1 cellular context compared by ENCODE assay signal in the genomic region with DNA sequence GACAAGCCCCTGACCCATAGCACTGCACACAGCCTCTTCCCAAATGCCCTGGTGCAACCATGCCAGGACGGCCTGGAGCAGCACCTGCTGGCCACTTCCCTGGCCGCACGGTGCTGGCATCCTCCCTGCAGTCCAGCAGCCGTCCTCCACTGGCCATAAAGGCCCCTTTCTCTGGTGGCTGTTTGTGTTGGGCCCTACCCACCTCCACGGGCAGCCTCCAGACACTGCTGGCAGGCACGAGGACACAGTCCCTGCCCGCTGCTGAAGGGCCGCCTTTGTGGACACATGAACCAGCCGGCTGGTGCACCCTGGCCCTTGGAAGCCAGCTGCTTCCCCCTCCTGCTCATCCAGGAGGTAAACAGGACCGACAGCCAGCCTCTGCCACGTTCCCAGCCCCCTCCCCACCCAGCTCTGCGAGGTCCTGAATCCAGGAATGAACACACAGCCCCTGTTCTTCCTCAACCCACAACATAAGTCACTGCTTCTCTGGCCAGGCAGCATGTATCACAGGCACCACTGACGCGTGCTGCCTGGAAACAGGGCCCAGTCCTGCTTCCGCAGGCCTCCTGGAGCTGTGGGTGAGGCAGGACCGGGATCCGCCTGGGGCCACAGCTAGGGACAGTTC.
A peak's percentile ranks its signal among the peaks of the same experiment; 100 is the strongest.
TF ChIP-seq lines count a peak whose summit lies in the region.

No MANE protein-coding gene starts in this region.

TF ChIP-seq in HepG2, 621 proteins besides CTCF, POLR2A, EP300 and RAD21 (continued from another document and continues in another):
- TF ChIP-seq, protein P1, sequence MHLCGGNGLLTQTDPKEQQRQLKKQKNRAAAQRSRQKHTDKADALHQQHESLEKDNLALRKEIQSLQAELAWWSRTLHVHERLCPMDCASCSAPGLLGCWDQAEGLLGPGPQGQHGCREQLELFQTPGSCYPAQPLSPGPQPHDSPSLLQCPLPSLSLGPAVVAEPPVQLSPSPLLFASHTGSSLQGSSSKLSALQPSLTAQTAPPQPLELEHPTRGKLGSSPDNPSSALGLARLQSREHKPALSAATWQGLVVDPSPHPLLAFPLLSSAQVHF (CRISPR knock-in tag; IDR thresholded peaks at IDR 0.05) = no peak
- TF ChIP-seq HDAC6 (IDR thresholded peaks at IDR 0.05; ENCODE audit: low read depth, low read length) (no peak), ZSCAN29 (CRISPR knock-in tag; conservative IDR thresholded peaks at IDR 0.05) (peak; percentile 79; the same call in 1 of the 2 replicates), ZFY (CRISPR knock-in tag; IDR thresholded peaks at IDR 0.05) (peak; percentile 84), RBFOX2 (IDR thresholded peaks at IDR 0.05; ENCODE audit: low read depth, low read length) (peak; percentile 75), HIVEP1 (CRISPR knock-in tag; IDR thresholded peaks at IDR 0.05) (no peak), ZNF841 (CRISPR knock-in tag; IDR thresholded peaks at IDR 0.05; ENCODE audit: borderline replicate concordance) (no peak), PITX1 (CRISPR knock-in tag; IDR thresholded peaks at IDR 0.05) (peak; percentile 46), ZBTB1 (CRISPR knock-in tag; IDR thresholded peaks at IDR 0.05; ENCODE audit: borderline replicate concordance) (no peak; the same call in 1 of the 2 replicates), ZMYM2 (CRISPR knock-in tag; IDR thresholded peaks at IDR 0.05) (no peak), ZFP36L2 (CRISPR knock-in tag; IDR thresholded peaks at IDR 0.05) (no peak), SOX6 (IDR thresholded peaks at IDR 0.05) (no peak), SOX6 (CRISPR knock-in tag; IDR thresholded peaks at IDR 0.05) (peak; percentile 69), NCOA2 (CRISPR knock-in tag; IDR thresholded peaks at IDR 0.05) (peak; percentile 36; the same call in 1 of the 2 replicates), TAF15 (IDR thresholded peaks at IDR 0.05; ENCODE audit: low read depth, low read length, poor library complexity, severe bottlenecking) (no peak), TOE1 (CRISPR knock-in tag; IDR thresholded peaks at IDR 0.05) (no peak), AHR (CRISPR knock-in tag; IDR thresholded peaks at IDR 0.05) (no peak; the same call in 1 of the 2 replicates), NFKB2 (CRISPR knock-in tag; IDR thresholded peaks at IDR 0.05; ENCODE audit: borderline replicate concordance) (peak; percentile 59; the same call in 1 of the 2 replicates)
- TF ChIP-seq, protein P2, sequence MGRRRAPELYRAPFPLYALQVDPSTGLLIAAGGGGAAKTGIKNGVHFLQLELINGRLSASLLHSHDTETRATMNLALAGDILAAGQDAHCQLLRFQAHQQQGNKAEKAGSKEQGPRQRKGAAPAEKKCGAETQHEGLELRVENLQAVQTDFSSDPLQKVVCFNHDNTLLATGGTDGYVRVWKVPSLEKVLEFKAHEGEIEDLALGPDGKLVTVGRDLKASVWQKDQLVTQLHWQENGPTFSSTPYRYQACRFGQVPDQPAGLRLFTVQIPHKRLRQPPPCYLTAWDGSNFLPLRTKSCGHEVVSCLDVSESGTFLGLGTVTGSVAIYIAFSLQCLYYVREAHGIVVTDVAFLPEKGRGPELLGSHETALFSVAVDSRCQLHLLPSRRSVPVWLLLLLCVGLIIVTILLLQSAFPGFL (CRISPR knock-in tag; IDR thresholded peaks at IDR 0.05) = no peak
- TF ChIP-seq, protein P3, sequence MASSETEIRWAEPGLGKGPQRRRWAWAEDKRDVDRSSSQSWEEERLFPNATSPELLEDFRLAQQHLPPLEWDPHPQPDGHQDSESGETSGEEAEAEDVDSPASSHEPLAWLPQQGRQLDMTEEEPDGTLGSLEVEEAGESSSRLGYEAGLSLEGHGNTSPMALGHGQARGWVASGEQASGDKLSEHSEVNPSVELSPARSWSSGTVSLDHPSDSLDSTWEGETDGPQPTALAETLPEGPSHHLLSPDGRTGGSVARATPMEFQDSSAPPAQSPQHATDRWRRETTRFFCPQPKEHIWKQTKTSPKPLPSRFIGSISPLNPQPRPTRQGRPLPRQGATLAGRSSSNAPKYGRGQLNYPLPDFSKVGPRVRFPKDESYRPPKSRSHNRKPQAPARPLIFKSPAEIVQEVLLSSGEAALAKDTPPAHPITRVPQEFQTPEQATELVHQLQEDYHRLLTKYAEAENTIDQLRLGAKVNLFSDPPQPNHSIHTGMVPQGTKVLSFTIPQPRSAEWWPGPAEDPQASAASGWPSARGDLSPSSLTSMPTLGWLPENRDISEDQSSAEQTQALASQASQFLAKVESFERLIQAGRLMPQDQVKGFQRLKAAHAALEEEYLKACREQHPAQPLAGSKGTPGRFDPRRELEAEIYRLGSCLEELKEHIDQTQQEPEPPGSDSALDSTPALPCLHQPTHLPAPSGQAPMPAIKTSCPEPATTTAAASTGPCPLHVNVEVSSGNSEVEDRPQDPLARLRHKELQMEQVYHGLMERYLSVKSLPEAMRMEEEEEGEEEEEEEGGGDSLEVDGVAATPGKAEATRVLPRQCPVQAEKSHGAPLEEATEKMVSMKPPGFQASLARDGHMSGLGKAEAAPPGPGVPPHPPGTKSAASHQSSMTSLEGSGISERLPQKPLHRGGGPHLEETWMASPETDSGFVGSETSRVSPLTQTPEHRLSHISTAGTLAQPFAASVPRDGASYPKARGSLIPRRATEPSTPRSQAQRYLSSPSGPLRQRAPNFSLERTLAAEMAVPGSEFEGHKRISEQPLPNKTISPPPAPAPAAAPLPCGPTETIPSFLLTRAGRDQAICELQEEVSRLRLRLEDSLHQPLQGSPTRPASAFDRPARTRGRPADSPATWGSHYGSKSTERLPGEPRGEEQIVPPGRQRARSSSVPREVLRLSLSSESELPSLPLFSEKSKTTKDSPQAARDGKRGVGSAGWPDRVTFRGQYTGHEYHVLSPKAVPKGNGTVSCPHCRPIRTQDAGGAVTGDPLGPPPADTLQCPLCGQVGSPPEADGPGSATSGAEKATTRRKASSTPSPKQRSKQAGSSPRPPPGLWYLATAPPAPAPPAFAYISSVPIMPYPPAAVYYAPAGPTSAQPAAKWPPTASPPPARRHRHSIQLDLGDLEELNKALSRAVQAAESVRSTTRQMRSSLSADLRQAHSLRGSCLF (CRISPR knock-in tag; IDR thresholded peaks at IDR 0.05; ENCODE audit: borderline replicate concordance) = no peak
- TF ChIP-seq, protein P4, sequence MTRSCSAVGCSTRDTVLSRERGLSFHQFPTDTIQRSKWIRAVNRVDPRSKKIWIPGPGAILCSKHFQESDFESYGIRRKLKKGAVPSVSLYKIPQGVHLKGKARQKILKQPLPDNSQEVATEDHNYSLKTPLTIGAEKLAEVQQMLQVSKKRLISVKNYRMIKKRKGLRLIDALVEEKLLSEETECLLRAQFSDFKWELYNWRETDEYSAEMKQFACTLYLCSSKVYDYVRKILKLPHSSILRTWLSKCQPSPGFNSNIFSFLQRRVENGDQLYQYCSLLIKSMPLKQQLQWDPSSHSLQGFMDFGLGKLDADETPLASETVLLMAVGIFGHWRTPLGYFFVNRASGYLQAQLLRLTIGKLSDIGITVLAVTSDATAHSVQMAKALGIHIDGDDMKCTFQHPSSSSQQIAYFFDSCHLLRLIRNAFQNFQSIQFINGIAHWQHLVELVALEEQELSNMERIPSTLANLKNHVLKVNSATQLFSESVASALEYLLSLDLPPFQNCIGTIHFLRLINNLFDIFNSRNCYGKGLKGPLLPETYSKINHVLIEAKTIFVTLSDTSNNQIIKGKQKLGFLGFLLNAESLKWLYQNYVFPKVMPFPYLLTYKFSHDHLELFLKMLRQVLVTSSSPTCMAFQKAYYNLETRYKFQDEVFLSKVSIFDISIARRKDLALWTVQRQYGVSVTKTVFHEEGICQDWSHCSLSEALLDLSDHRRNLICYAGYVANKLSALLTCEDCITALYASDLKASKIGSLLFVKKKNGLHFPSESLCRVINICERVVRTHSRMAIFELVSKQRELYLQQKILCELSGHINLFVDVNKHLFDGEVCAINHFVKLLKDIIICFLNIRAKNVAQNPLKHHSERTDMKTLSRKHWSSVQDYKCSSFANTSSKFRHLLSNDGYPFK (CRISPR knock-in tag; IDR thresholded peaks at IDR 0.05; ENCODE audit: borderline replicate concordance) = no peak
- TF ChIP-seq, protein P5, sequence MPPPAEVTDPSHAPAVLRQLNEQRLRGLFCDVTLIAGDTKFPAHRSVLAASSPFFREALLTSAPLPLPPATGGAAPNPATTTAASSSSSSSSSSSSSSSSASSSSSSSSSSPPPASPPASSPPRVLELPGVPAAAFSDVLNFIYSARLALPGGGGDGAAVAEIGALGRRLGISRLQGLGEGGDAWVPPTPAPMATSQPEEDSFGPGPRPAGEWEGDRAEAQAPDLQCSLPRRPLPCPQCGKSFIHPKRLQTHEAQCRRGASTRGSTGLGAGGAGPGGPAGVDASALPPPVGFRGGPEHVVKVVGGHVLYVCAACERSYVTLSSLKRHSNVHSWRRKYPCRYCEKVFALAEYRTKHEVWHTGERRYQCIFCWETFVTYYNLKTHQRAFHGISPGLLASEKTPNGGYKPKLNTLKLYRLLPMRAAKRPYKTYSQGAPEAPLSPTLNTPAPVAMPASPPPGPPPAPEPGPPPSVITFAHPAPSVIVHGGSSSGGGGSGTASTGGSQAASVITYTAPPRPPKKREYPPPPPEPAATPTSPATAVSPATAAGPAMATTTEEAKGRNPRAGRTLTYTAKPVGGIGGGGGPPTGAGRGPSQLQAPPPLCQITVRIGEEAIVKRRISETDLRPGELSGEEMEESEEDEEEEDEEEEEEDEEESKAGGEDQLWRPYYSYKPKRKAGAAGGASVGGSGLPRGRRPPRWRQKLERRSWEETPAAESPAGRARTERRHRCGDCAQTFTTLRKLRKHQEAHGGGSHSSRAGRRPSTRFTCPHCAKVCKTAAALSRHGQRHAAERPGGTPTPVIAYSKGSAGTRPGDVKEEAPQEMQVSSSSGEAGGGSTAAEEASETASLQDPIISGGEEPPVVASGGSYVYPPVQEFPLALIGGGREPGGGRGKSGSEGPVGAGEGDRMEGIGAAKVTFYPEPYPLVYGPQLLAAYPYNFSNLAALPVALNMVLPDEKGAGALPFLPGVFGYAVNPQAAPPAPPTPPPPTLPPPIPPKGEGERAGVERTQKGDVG (CRISPR knock-in tag; IDR thresholded peaks at IDR 0.05; ENCODE audit: borderline replicate concordance) = peak; percentile 71; the same call in 1 of the 2 replicates
- TF ChIP-seq, protein P6, sequence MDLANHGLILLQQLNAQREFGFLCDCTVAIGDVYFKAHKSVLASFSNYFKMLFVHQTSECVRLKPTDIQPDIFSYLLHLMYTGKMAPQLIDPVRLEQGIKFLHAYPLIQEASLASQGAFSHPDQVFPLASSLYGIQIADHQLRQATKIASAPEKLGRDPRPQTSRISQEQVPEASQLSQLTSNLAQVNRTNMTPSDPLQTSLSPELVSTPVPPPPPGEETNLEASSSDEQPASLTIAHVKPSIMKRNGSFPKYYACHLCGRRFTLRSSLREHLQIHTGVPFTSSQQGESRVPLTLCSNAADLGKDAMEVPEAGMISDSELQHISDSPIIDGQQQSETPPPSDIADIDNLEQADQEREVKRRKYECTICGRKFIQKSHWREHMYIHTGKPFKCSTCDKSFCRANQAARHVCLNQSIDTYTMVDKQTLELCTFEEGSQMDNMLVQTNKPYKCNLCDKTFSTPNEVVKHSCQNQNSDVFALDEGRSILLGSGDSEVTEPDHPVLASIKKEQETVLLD (CRISPR knock-in tag; IDR thresholded peaks at IDR 0.05; ENCODE audit: low read depth) = no peak
- TF ChIP-seq, protein P7, sequence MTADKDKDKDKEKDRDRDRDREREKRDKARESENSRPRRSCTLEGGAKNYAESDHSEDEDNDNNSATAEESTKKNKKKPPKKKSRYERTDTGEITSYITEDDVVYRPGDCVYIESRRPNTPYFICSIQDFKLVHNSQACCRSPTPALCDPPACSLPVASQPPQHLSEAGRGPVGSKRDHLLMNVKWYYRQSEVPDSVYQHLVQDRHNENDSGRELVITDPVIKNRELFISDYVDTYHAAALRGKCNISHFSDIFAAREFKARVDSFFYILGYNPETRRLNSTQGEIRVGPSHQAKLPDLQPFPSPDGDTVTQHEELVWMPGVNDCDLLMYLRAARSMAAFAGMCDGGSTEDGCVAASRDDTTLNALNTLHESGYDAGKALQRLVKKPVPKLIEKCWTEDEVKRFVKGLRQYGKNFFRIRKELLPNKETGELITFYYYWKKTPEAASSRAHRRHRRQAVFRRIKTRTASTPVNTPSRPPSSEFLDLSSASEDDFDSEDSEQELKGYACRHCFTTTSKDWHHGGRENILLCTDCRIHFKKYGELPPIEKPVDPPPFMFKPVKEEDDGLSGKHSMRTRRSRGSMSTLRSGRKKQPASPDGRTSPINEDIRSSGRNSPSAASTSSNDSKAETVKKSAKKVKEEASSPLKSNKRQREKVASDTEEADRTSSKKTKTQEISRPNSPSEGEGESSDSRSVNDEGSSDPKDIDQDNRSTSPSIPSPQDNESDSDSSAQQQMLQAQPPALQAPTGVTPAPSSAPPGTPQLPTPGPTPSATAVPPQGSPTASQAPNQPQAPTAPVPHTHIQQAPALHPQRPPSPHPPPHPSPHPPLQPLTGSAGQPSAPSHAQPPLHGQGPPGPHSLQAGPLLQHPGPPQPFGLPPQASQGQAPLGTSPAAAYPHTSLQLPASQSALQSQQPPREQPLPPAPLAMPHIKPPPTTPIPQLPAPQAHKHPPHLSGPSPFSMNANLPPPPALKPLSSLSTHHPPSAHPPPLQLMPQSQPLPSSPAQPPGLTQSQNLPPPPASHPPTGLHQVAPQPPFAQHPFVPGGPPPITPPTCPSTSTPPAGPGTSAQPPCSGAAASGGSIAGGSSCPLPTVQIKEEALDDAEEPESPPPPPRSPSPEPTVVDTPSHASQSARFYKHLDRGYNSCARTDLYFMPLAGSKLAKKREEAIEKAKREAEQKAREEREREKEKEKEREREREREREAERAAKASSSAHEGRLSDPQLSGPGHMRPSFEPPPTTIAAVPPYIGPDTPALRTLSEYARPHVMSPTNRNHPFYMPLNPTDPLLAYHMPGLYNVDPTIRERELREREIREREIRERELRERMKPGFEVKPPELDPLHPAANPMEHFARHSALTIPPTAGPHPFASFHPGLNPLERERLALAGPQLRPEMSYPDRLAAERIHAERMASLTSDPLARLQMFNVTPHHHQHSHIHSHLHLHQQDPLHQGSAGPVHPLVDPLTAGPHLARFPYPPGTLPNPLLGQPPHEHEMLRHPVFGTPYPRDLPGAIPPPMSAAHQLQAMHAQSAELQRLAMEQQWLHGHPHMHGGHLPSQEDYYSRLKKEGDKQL (CRISPR knock-in tag; IDR thresholded peaks at IDR 0.05; ENCODE audit: low read depth) = no peak
- TF ChIP-seq, protein P8, sequence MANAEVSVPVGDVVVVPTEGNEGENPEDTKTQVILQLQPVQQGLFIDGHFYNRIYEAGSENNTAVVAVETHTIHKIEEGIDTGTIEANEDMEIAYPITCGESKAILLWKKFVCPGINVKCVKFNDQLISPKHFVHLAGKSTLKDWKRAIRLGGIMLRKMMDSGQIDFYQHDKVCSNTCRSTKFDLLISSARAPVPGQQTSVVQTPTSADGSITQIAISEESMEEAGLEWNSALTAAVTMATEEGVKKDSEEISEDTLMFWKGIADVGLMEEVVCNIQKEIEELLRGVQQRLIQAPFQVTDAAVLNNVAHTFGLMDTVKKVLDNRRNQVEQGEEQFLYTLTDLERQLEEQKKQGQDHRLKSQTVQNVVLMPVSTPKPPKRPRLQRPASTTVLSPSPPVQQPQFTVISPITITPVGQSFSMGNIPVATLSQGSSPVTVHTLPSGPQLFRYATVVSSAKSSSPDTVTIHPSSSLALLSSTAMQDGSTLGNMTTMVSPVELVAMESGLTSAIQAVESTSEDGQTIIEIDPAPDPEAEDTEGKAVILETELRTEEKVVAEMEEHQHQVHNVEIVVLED (CRISPR knock-in tag; IDR thresholded peaks at IDR 0.05; ENCODE audit: borderline replicate concordance) = no peak
